Comparison of ENCODE assay signal across 8 cellular contexts in the genomic region with DNA sequence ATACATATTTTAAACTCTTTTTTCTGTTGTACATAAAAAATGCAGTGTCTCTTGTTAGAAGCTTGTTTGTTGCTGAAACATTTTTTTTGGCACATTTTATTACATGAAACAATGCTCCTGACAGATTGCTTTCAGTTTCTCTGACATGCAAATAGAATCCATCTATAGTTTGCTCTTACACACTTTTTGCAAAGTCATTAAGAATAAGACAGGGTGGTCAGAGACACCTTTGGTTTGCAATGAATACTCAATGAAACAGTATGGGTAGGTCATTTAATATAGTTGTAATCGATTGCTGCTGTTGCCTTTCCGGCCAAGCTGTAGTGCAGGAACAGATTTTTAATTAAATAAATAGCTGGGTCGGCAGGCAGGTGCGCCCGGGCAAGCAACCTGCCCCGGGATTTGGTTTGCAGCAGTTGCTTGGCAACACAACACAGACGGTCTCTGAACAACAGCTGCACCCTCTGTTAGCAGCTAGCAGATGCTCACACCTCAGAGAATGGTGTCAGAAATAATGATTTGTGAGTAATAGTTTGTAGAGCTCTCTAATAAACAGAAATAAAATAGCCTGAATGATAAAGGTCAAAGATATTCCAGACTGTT.
A peak's percentile ranks its signal among the peaks of the same experiment; 100 is the strongest.
DNase-seq lines count a peak whose midpoint lies in the region; ATAC-seq, FAIRE-seq and TF ChIP-seq lines count a peak whose summit lies in the region.

No MANE protein-coding gene starts in this region.

- no peak overlapping the region for H3K14ac ChIP-seq in H9 (ENCODE audit: insufficient read depth, low read length)

- H4K20me1 ChIP-seq in H9 (ENCODE audit: control insufficient read depth, insufficient read depth, insufficient read length) = no peaks in the 10 kb centered on the region
- H4K20me1 ChIP-seq in OCI-LY7 (ENCODE audit: insufficient read depth, low read length) = no peaks in the 10 kb centered on the region

- TF ChIP-seq POLR2A in uterus (IDR thresholded peaks at IDR 0.05) = no peak

- TF ChIP-seq CTCF in H9 (conservative IDR thresholded peaks at IDR 0.05) = no peak
- TF ChIP-seq CTCF in bronchial epithelial cell (IDR thresholded peaks at IDR 0.05; ENCODE audit: insufficient read depth, low read length, severe bottlenecking) = no peak
- no peak for TF ChIP-seq CTCF in uterus (IDR thresholded peaks at IDR 0.05)
- TF ChIP-seq CTCF in OCI-LY7 (conservative IDR thresholded peaks at IDR 0.05; ENCODE audit: low read length) = no peak

- DNase-seq in H9 (peak; percentile 72), NCI-H2029 (lab: John Stamatoyannopoulos, UW) (peak; percentile 91), bronchial epithelial cell (ENCODE audit: low read depth) (peak; percentile 18), uterus (no peak), OCI-LY7 (ENCODE audit: low spot score) (no peak), left lobe of liver (ENCODE audit: low spot score) (no peak)
- no peak for DNase-seq in NK-92 treated with Interleukin-12 subunit alpha and Interleukin-12 subunit beta, amount 100 ng/mL, for 24 hours (lab: John Stamatoyannopoulos, UW)

- H2BK5ac ChIP-seq in H9 (ENCODE audit: insufficient read length, low read length) = no peak overlapping the region

- no peak overlapping the region for H3K4ac ChIP-seq in H9 (ENCODE audit: low read depth, low read length)

- no peak overlapping the region for H3K9ac ChIP-seq in H9 (ENCODE audit: extremely low read depth, insufficient read length, low read length)
- H3K9ac ChIP-seq in skeletal muscle satellite cell (ENCODE audit: low read depth, low read length) = no peak overlapping the region

- no peaks in the 10 kb centered on the region for H3K23me2 ChIP-seq in H9 (ENCODE audit: insufficient read length, low read depth, low read length, poor library complexity, severe bottlenecking)

- no peak overlapping the region for H3K4me2 ChIP-seq in H9 (ENCODE audit: insufficient read depth, insufficient read length, low read length)
- H3K4me2 ChIP-seq in skeletal muscle satellite cell (ENCODE audit: low read length) = peak overlapping the region; percentile 71
- H3K4me2 ChIP-seq in OCI-LY7 (ENCODE audit: low read length) = no peak overlapping the region

- no peaks in the 10 kb centered on the region for H3K4me1 ChIP-seq in H9 (ENCODE audit: insufficient read depth, low read length)
- peaks cover 24% of the 10 kb centered on the region for H3K4me1 ChIP-seq in skeletal muscle satellite cell (ENCODE audit: control insufficient read depth, insufficient read depth, low read length)
- H3K4me1 ChIP-seq in uterus = no peaks in the 10 kb centered on the region
- no peaks in the 10 kb centered on the region for H3K4me1 ChIP-seq in OCI-LY7 (ENCODE audit: insufficient read depth, low read length, poor library complexity, severe bottlenecking)

- BruUV-seq in OCI-LY7 (replicated peaks; lab: Mats Ljungman, UMichigan) = no TSS peak

- H2BK12ac ChIP-seq in H9 (ENCODE audit: insufficient read length, low read depth, low read length) = no peak overlapping the region

- POLR2A ChIA-PET in OCI-LY7 (lab: Charles Lee) = interaction anchor here (0.7 kb wide), 1 partner anchor 37 kb away, joined by 3 read pairs; no protein-coding TSS in a partner anchor

- H3K27me3 ChIP-seq in H9 (ENCODE audit: insufficient read depth, low read length) = no peaks in the 10 kb centered on the region
- H3K27me3 ChIP-seq in bronchial epithelial cell (ENCODE audit: control insufficient read depth, insufficient read depth, low read length) = no peaks in the 10 kb centered on the region
- H3K27me3 ChIP-seq in skeletal muscle satellite cell (ENCODE audit: control insufficient read depth, insufficient read depth, low read length) = no peaks in the 10 kb centered on the region
- H3K27me3 ChIP-seq in uterus = no peaks in the 10 kb centered on the region

- no peak overlapping the region for H3T11ph ChIP-seq in H9 (ENCODE audit: low read length)

- H2AFZ ChIP-seq in H9 (ENCODE audit: low read length) = no peak overlapping the region
- H2AFZ ChIP-seq in OCI-LY7 (ENCODE audit: low read length) = no peak overlapping the region

- no peaks in the 10 kb centered on the region for H3K79me2 ChIP-seq in H9 (ENCODE audit: insufficient read depth, low read length)
- H3K79me2 ChIP-seq in OCI-LY7 (ENCODE audit: insufficient read depth, low read depth, low read length) = no peaks in the 10 kb centered on the region

- H3K27ac ChIP-seq in H9 (ENCODE audit: insufficient read length, low read depth, low read length) (no peak overlapping the region), uterus (no peak overlapping the region), OCI-LY7 (ENCODE audit: low read depth, low read length, poor library complexity, severe bottlenecking) (no peak overlapping the region)

- no peak overlapping the region for H2BK120ac ChIP-seq in H9 (ENCODE audit: low read depth, low read length, poor library complexity, severe bottlenecking)

- H3K79me1 ChIP-seq in H9 (ENCODE audit: insufficient read depth, low read depth, low read length, poor library complexity, severe bottlenecking) = no peaks in the 10 kb centered on the region

- peaks cover 1 to 4% of the 10 kb centered on the region in 2 experiments; a peak in 4 of 5 replicates for H3K9me3 Mint-ChIP-seq in H9

- H3K23ac ChIP-seq in H9 (ENCODE audit: insufficient read length, low read depth, low read length) = no peak overlapping the region

- no peaks in the 10 kb centered on the region for H3K9me2 ChIP-seq in OCI-LY7 (ENCODE audit: insufficient read depth, low read length)

- no peak overlapping the region for H3K56ac ChIP-seq in H9 (ENCODE audit: insufficient read length, low read depth, low read length)

- CTCF ChIA-PET in OCI-LY7 (lab: Charles Lee; ENCODE audit: unreplicated experiment) = no interaction called here

- peaks cover 5% of the 10 kb centered on the region in 2 experiments; a peak in 3 of 4 replicates for H3K4me1 Mint-ChIP-seq in H9

- no peak overlapping the region for H2BK15ac ChIP-seq in H9 (ENCODE audit: low read depth, low read length)

- H3K4me3 ChIP-seq in bronchial epithelial cell (ENCODE audit: low read depth, low read length) (no peak overlapping the region), skeletal muscle satellite cell (ENCODE audit: low read length) (peak overlapping the region; percentile 54), uterus (no peak overlapping the region), OCI-LY7 (ENCODE audit: low read depth, low read length, poor library complexity, severe bottlenecking) (no peak overlapping the region)

- H4K91ac ChIP-seq in H9 (ENCODE audit: insufficient read length, low read depth, low read length) = no peak overlapping the region

- no CpG with 5 or more reads among the region's 7 CpGs for WGBS in H9 (ENCODE audit: extremely low coverage, insufficient read length, low lambda C conversion rate)

- intact Hi-C loops in uterus (cut with DNase I; ENCODE audit: low total_unique reads) (no loop called here), OCI-LY7 (cut with micrococcal nuclease; ENCODE audit: unreplicated experiment) (no loop called here)

- no peak for ATAC-seq in left lobe of liver

- peaks cover 0 to 16% (median 0%) of the 10 kb centered on the region in 3 experiments; a peak in 1 of 7 replicates for H3K36me3 Mint-ChIP-seq in H9 (ENCODE audit: insufficient read depth in 1 of 3, low read depth in 3 of 3)

- no peak overlapping the region for H3K4me3 Mint-ChIP-seq in H9

- no peaks in the 10 kb centered on the region for H3K36me3 ChIP-seq in bronchial epithelial cell (ENCODE audit: control insufficient read depth, insufficient read depth, low read length)
- no peaks in the 10 kb centered on the region for H3K36me3 ChIP-seq in skeletal muscle satellite cell (ENCODE audit: insufficient read depth, low read length)
- no peaks in the 10 kb centered on the region for H3K36me3 ChIP-seq in uterus
- no peaks in the 10 kb centered on the region for H3K36me3 ChIP-seq in OCI-LY7 (ENCODE audit: insufficient read depth, low read length)

- H2BK20ac ChIP-seq in H9 (ENCODE audit: low read depth, low read length, poor library complexity, severe bottlenecking) = no peak overlapping the region

- H3K9me3 ChIP-seq in H9 (ENCODE audit: control insufficient read depth, low read depth, low read length) (no peaks in the 10 kb centered on the region), skeletal muscle satellite cell (replicated peaks; ENCODE audit: low read length) (no peaks in the 10 kb centered on the region), uterus (no peaks in the 10 kb centered on the region), OCI-LY7 (ENCODE audit: low read length) (no peaks in the 10 kb centered on the region)

- H3K27me3 Mint-ChIP-seq in H9 (ENCODE audit: low read depth) = no peaks in the 10 kb centered on the region

- H2AK5ac ChIP-seq in H9 (ENCODE audit: insufficient read length, low read length) = no peak overlapping the region

- H4K5ac ChIP-seq in H9 (ENCODE audit: insufficient read length, low read depth, low read length) = no peak overlapping the region

- no peak overlapping the region for H4K8ac ChIP-seq in H9 (replicated peaks; ENCODE audit: insufficient read length, low read depth, low read length)

- H3K18ac ChIP-seq in H9 (ENCODE audit: insufficient read length, low read depth, low read length) = no peak overlapping the region

- peak overlapping the region in 1 of 3 experiments; percentile 40; a peak in 1 of 7 replicates for H3K27ac Mint-ChIP-seq in H9

- FAIRE-seq in bronchial epithelial cell (lab: Jason Lieb, UNC) = no peak

Comparison
In these comparisons a context has a peak if more than half of its experiments do, and no peak if none do; other contexts are left out.
1. DNase-seq: peak in H9 (single experiment), NCI-H2029 (single experiment) and bronchial epithelial cell (single experiment); none in uterus (0 of 2), NK-92 treated with Interleukin-12 subunit alpha and Interleukin-12 subunit beta, amount 100 ng/mL, for 24 hours (single experiment), OCI-LY7 (single experiment) and left lobe of liver (single experiment).